Comparison of ENCODE assay signal across 1 cellular context in the genomic region with DNA sequence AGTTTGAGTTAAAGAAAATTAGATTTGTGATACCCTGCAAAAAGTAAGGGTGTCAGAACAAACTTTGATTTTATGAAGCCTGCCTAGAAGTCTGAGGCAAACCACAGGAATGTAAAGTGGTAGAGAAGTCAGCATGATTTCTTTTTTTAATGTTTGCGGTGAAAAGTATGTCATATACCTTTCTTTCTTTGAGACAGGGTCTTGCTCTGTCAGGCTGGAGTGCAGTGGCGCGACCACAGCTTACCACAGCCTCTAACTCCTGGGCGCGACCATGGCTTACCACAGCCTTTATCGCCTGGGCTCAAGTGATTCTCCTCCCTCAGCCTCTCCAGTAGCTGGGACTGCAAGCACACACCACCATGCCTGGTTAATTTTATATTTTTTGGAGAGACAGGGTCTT.
TF ChIP-seq lines count a peak whose summit lies in the region.

No MANE protein-coding gene starts in this region.

TF ChIP-seq in GM23338, 12 proteins besides CTCF, POLR2A, EP300 and RAD21 (continued from another document):
- TF ChIP-seq ZNF462 (CRISPR knock-in tag; IDR thresholded peaks at IDR 0.05) (no peak), POLR2AphosphoS5 (IDR thresholded peaks at IDR 0.05; ENCODE audit: low read depth) (no peak), JUNB (IDR thresholded peaks at IDR 0.05; ENCODE audit: unreplicated experiment) (no peak), STAT1 (IDR thresholded peaks at IDR 0.05; ENCODE audit: unreplicated experiment) (no peak), CREB1 (CRISPR knock-in tag; IDR thresholded peaks at IDR 0.05; ENCODE audit: low read depth) (no peak)
- TF ChIP-seq, protein P1, sequence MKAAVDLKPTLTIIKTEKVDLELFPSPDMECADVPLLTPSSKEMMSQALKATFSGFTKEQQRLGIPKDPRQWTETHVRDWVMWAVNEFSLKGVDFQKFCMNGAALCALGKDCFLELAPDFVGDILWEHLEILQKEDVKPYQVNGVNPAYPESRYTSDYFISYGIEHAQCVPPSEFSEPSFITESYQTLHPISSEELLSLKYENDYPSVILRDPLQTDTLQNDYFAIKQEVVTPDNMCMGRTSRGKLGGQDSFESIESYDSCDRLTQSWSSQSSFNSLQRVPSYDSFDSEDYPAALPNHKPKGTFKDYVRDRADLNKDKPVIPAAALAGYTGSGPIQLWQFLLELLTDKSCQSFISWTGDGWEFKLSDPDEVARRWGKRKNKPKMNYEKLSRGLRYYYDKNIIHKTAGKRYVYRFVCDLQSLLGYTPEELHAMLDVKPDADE (IDR thresholded peaks at IDR 0.05) = no peak
- TF ChIP-seq, protein P2, sequence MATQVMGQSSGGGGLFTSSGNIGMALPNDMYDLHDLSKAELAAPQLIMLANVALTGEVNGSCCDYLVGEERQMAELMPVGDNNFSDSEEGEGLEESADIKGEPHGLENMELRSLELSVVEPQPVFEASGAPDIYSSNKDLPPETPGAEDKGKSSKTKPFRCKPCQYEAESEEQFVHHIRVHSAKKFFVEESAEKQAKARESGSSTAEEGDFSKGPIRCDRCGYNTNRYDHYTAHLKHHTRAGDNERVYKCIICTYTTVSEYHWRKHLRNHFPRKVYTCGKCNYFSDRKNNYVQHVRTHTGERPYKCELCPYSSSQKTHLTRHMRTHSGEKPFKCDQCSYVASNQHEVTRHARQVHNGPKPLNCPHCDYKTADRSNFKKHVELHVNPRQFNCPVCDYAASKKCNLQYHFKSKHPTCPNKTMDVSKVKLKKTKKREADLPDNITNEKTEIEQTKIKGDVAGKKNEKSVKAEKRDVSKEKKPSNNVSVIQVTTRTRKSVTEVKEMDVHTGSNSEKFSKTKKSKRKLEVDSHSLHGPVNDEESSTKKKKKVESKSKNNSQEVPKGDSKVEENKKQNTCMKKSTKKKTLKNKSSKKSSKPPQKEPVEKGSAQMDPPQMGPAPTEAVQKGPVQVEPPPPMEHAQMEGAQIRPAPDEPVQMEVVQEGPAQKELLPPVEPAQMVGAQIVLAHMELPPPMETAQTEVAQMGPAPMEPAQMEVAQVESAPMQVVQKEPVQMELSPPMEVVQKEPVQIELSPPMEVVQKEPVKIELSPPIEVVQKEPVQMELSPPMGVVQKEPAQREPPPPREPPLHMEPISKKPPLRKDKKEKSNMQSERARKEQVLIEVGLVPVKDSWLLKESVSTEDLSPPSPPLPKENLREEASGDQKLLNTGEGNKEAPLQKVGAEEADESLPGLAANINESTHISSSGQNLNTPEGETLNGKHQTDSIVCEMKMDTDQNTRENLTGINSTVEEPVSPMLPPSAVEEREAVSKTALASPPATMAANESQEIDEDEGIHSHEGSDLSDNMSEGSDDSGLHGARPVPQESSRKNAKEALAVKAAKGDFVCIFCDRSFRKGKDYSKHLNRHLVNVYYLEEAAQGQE (IDR thresholded peaks at IDR 0.05; ENCODE audit: unreplicated experiment) = no peak
